Comparison of ENCODE assay signal across 27 cellular contexts in genomic region chr1:77048615-77049005, GRCh38.
A peak's percentile ranks its signal among the peaks of the same experiment; 100 is the strongest.
DNase-seq lines count a peak whose midpoint lies in the region; ATAC-seq and TF ChIP-seq lines count a peak whose summit lies in the region.
"Had no signal": no experiment of that assay in that cellular context is flagged by ENCODE, and none has a peak within 500 bp of the region (broad histone marks: within the 10 kb centered on the region; RNA-seq: fewer than 3 reads in every experiment).

No MANE protein-coding gene starts in this region.

- WGBS in esophagus muscularis mucosa = 75% methylated on average over 1 of the region's 1 CpG

- ATAC-seq in HG02870 (IDR thresholded peaks at IDR 0.05; ENCODE audit: unreplicated experiment) = no peak
- no peak for ATAC-seq in HG03039 (IDR thresholded peaks at IDR 0.05; ENCODE audit: unreplicated experiment)
- ATAC-seq: CD8-positive, alpha-beta T cell; PC-3 had no signal

- H3K27me3 ChIP-seq in PC-9 (ENCODE audit: insufficient read depth, low read depth) = no peaks in the 10 kb centered on the region
- H3K27me3 ChIP-seq in esophagus muscularis mucosa = no peaks in the 10 kb centered on the region
- H3K27me3 ChIP-seq: BLaER1 treated with 17β-estradiol and CSF1 and Interleukin-3, amounts not matched to agents 10 nM and 100 nM had no signal

- intact Hi-C loops in PC-9 (cut with micrococcal nuclease; ENCODE audit: unreplicated experiment) (no loop called here), esophagus muscularis mucosa (cut with DNase I) (no loop called here)

- H3K9me3 ChIP-seq in PC-9 (ENCODE audit: insufficient read depth, low read depth) (no peaks in the 10 kb centered on the region), esophagus muscularis mucosa (no peaks in the 10 kb centered on the region)
- H3K9me3 ChIP-seq: BLaER1 treated with 17β-estradiol and CSF1 and Interleukin-3, amounts not matched to agents 10 nM and 100 nM; SK-N-SH had no signal

- H3K27ac ChIP-seq in PC-9 (0 out of 2 replicates have a peak overlapping the region, but pooled peaks have one; percentile 4), esophagus muscularis mucosa (replicated peaks in 1 of 4) (no peak overlapping the region)
- H3K27ac ChIP-seq: 22Rv1; BLaER1 treated with 17β-estradiol and CSF1 and Interleukin-3, amounts not matched to agents 10 nM and 100 nM; GM23248; KMS-11 had no signal

- 0 out of 2 replicates have a peak overlapping the region, but pooled peaks have one; percentile 40 for H2AFZ ChIP-seq in PC-9
- H2AFZ ChIP-seq: GM23248 had no signal

- BruUV-seq in PC-9 (replicated peaks; lab: Mats Ljungman, UMichigan) = no TSS peak

- H3K79me2 ChIP-seq in PC-9 (ENCODE audit: low read depth) = no peaks in the 10 kb centered on the region

- TF ChIP-seq CTCF in NB4 (IDR thresholded peaks at IDR 0.05; ENCODE audit: low read depth, low read length) = no peak
- no peak for TF ChIP-seq CTCF in PC-9 (conservative IDR thresholded peaks at IDR 0.05)
- TF ChIP-seq CTCF in esophagus muscularis mucosa (IDR thresholded peaks at IDR 0.05) = no peak

- H3K4me2 ChIP-seq in PC-9 = no peak overlapping the region
- H3K4me2 ChIP-seq: KMS-11, SK-N-SH had no signal

- TF ChIP-seq EP300 in esophagus muscularis mucosa (IDR thresholded peaks at IDR 0.05) = no peak

- H3K4me3 ChIP-seq in NB4 (ENCODE audit: low read depth, low read length) = no peak overlapping the region
- no peak overlapping the region for H3K4me3 ChIP-seq in PC-9
- H3K4me3 ChIP-seq in esophagus muscularis mucosa = no peak overlapping the region
- H3K4me3 ChIP-seq: BLaER1 treated with 17β-estradiol and CSF1 and Interleukin-3, amounts not matched to agents 10 nM and 100 nM; GM23248 had no signal

- peak; percentile 47 to 55 for DNase-seq in AML-193 (lab: John Stamatoyannopoulos, UW)
- DNase-seq in NB4 (ENCODE audit: low read depth) = peak; percentile 3
- DNase-seq in PC-9 = peak in 1 of 2 experiments; percentile 56
- peak; percentile 7 for DNase-seq in esophagus muscularis mucosa (ENCODE audit: extremely low spot score)
- DNase-seq in activated T-cell treated with anti-CD3 and anti-CD28 coated beads, Interleukin-2, amount 50 U/mL, for 1 hour = no peak
- DNase-seq in dedifferentiated amniotic fluid mesenchymal stem cell (ENCODE audit: extremely low spot score) = no peak
- DNase-seq: ACHN; CD8-positive, alpha-beta T cell; GM23248; H9; HFFc6; NCI-H1092 treated with DMSO at 0.1 percent for 48 hours; NCI-H1436 treated with DMSO at 0.1 percent for 48 hours; NCI-H2029; NCI-H2227 treated with DMSO at 0.1 percent for 48 hours; NCI-H510A; NK-92 treated with Interleukin-12 subunit alpha and Interleukin-12 subunit beta, amount 100 ng/mL, for 24 hours; PC-3; RPMI8226; SHP77; SK-N-SH; T-cell had no signal

- no peak for TF ChIP-seq POLR2A in NB4 (IDR thresholded peaks at IDR 0.05; ENCODE audit: extremely low read depth, insufficient read length)
- no peak for TF ChIP-seq POLR2A in esophagus muscularis mucosa (IDR thresholded peaks at IDR 0.05; ENCODE audit: low read depth)

- no peaks in the 10 kb centered on the region for H3F3A ChIP-seq in PC-9 (ENCODE audit: insufficient read depth, low read depth)

- no peaks in the 10 kb centered on the region for H4K20me1 ChIP-seq in PC-9 (ENCODE audit: insufficient read depth)
- H4K20me1 ChIP-seq: BLaER1 treated with 17β-estradiol and CSF1 and Interleukin-3, amounts not matched to agents 10 nM and 100 nM had no signal

- peaks cover 7% of the 10 kb centered on the region; the same call in 1 of the 2 replicates for H3K4me1 ChIP-seq in PC-9 (replicated peaks; ENCODE audit: insufficient read depth)
- no peaks in the 10 kb centered on the region for H3K4me1 ChIP-seq in esophagus muscularis mucosa

- H3K9me2 ChIP-seq in PC-9 (ENCODE audit: insufficient read depth) = no peaks in the 10 kb centered on the region
- H3K9me2 ChIP-seq: SK-N-SH had no signal

- POLR2A ChIA-PET in PC-9 (lab: Charles Lee; ENCODE audit: unreplicated experiment) = no interaction called here

- CTCF ChIA-PET in PC-9 (lab: Charles Lee) = no interaction called here

- H3K36me3 ChIP-seq in PC-9 (ENCODE audit: low read depth) (no peaks in the 10 kb centered on the region), esophagus muscularis mucosa (no peaks in the 10 kb centered on the region)
- H3K36me3 ChIP-seq: BLaER1 treated with 17β-estradiol and CSF1 and Interleukin-3, amounts not matched to agents 10 nM and 100 nM had no signal

Comparison
In these comparisons a context has a peak if more than half of its experiments do, and no peak if none do; other contexts are left out.
1. DNase-seq: peak in AML-193 (2 of 2), NB4 (single experiment) and esophagus muscularis mucosa (single experiment); none in activated T-cell treated with anti-CD3 and anti-CD28 coated beads, Interleukin-2, amount 50 U/mL, for 1 hour (single experiment) and dedifferentiated amniotic fluid mesenchymal stem cell (single experiment).